Comparison of ENCODE assay signal across 8 cellular contexts in the genomic region with DNA sequence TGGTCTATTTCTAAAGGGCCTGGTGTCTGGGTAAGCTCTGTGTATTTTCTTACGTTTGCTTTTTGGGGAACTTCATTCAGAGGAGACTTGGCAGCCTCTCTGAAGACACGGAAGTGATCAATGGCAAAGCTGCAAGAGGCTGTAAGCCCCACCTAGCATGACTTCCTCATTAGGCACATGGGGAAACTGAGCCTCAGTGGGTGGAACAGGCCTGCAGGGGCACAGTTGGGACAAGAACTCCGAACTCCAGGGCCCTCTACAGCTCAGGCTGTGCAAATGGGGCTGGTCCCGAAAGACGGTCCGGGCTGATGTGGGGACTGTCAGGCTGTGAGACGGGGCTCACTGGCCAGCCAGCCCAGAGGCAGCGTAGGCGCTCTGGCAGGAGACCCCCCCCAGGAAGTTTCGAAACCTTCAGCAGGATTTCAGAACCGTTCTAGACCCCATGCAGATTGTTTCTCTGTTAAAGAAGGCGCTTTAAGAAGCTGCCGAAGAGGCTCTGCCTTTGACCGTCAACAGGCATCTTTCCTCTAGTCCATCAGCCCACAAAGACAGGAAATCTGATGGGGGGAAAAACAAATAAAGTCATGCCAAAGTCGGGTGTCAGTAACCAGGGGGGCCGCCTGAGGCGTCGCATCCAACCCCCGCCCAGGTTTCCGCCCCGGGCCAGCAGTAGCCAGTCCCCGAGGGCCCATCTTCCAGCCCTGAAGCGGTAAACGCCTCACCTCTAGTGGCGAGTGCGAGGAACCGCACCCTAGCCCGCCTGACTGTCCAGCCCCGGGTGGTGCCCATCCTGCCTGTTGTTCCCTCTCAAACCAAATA.
DNase-seq lines count a peak whose midpoint lies in the region; ATAC-seq and TF ChIP-seq lines count a peak whose summit lies in the region.

No MANE protein-coding gene starts in this region.

- H3K27me3 Mint-ChIP-seq in IgD-negative memory B cell = peaks cover 1% of the 10 kb centered on the region
- peaks cover 8% of the 10 kb centered on the region for H3K27me3 Mint-ChIP-seq in activated CD4-positive, alpha-beta T cell treated with anti-CD3 and anti-CD28 coated beads, Interleukin-2, amount 10 ng/mL, durations not matched to agents 24 days and 14 days

- peaks cover 13 to 34% (median 27%) of the 10 kb centered on the region in 3 donors for H3K4me1 Mint-ChIP-seq in IgD-negative memory B cell
- H3K4me1 Mint-ChIP-seq in activated CD4-positive, alpha-beta T cell treated with anti-CD3 and anti-CD28 coated beads, Interleukin-2, amount 10 ng/mL, durations not matched to agents 24 days and 14 days = peaks cover 27% of the 10 kb centered on the region

- H3K9me3 Mint-ChIP-seq in IgD-negative memory B cell = no peaks in the 10 kb centered on the region
- peaks cover 4% of the 10 kb centered on the region for H3K9me3 Mint-ChIP-seq in activated CD4-positive, alpha-beta T cell treated with anti-CD3 and anti-CD28 coated beads, Interleukin-2, amount 10 ng/mL, durations not matched to agents 24 days and 14 days

- peaks cover 8% of the 10 kb centered on the region for H3K27me3 ChIP-seq in ectodermal cell (ENCODE audit: control insufficient read depth, insufficient read depth, low read length, poor library complexity, severe bottlenecking)

- intact Hi-C loops in activated CD4-positive, alpha-beta T cell treated with anti-CD3 and anti-CD28 coated beads, Interleukin-2, amount 10 ng/mL, durations not matched to agents 24 days and 14 days (cut with micrococcal nuclease) = loop anchor here (10.0 kb wide), 1 partner anchor 440 kb away; the partner anchor contains the start of genes ACACA and TADA2A
- intact Hi-C loops in mucosa of descending colon (cut with DNase I, micrococcal nuclease) = no loop called here

- peak overlapping the region; percentile 8 to 89 (median 71) for H3K27ac Mint-ChIP-seq in IgD-negative memory B cell
- H3K27ac Mint-ChIP-seq in activated CD4-positive, alpha-beta T cell treated with anti-CD3 and anti-CD28 coated beads, Interleukin-2, amount 10 ng/mL, durations not matched to agents 24 days and 14 days = peak overlapping the region; percentile 58

- H3K4me1 ChIP-seq in ectodermal cell (ENCODE audit: control insufficient read depth, insufficient read depth, low read length) (no peaks in the 10 kb centered on the region), mucosa of descending colon (ENCODE audit: low read depth) (no peaks in the 10 kb centered on the region)

- peak overlapping the region; percentile 74 to 91 (median 82) for H3K4me3 Mint-ChIP-seq in IgD-negative memory B cell
- peak overlapping the region; percentile 51 for H3K4me3 Mint-ChIP-seq in activated CD4-positive, alpha-beta T cell treated with anti-CD3 and anti-CD28 coated beads, Interleukin-2, amount 10 ng/mL, durations not matched to agents 24 days and 14 days

- no peak overlapping the region for H3K27ac ChIP-seq in ectodermal cell (ENCODE audit: insufficient read depth, low read depth, low read length, poor library complexity, severe bottlenecking)

- DNase-seq in activated gamma-delta T cell treated with Interleukin-2 at 50 U/mL for 16 hours (peak; percentile 42), activated gamma-delta T cell (lab: John Stamatoyannopoulos, UW) (no peak), mucosa of descending colon (peak; percentile 64 to 73 (median 72))
- peak; percentile 88 for DNase-seq in activated CD4-positive, alpha-beta T cell treated with anti-CD3 and anti-CD28 coated beads, Interleukin-2, amount 10 ng/mL, durations not matched to agents 24 days and 14 days
- peak; percentile 75 for DNase-seq in stimulated activated naive CD8-positive, alpha-beta T cell treated with anti-CD3 and anti-CD28 coated beads, Interleukin-15, Interleukin-2, amounts not matched to agents 100 U/mL and 50 U/mL, for 24 hours

- H3K4me3 ChIP-seq in ectodermal cell (ENCODE audit: insufficient read depth, low read depth, low read length) (peak overlapping the region; percentile 19), mucosa of descending colon (no peak overlapping the region)

- H3K9me3 ChIP-seq in ectodermal cell (ENCODE audit: control insufficient read depth, low read length) (no peaks in the 10 kb centered on the region), mucosa of descending colon (no peaks in the 10 kb centered on the region)

- WGBS in ectodermal cell, 2 experiments = 27 to 28% methylated on average over 29 of the region's 29 CpGs

- no peaks in the 10 kb centered on the region for H3K36me3 Mint-ChIP-seq in IgD-negative memory B cell
- no peaks in the 10 kb centered on the region for H3K36me3 Mint-ChIP-seq in activated CD4-positive, alpha-beta T cell treated with anti-CD3 and anti-CD28 coated beads, Interleukin-2, amount 10 ng/mL, durations not matched to agents 24 days and 14 days (ENCODE audit: low read depth)

- TF ChIP-seq CTCF in mucosa of descending colon (IDR thresholded peaks at IDR 0.05) = peak; percentile 83

- H3K36me3 ChIP-seq in ectodermal cell (ENCODE audit: control insufficient read depth, insufficient read depth, low read length) = no peaks in the 10 kb centered on the region
- H3K36me3 ChIP-seq in mucosa of descending colon (ENCODE audit: low read depth) = no peaks in the 10 kb centered on the region

- ATAC-seq in mucosa of descending colon = peak; percentile 94
- ATAC-seq in stimulated activated naive CD8-positive, alpha-beta T cell treated with anti-CD3 and anti-CD28 coated beads, Interleukin-15, Interleukin-2, amounts not matched to agents 100 U/mL and 50 U/mL, for 24 hours = peak; percentile 67
- no peak for ATAC-seq in GM18873 (IDR thresholded peaks at IDR 0.05; ENCODE audit: low FRiP score, unreplicated experiment)
